ENCODE assay signal across 31 cellular contexts in the genomic region with DNA sequence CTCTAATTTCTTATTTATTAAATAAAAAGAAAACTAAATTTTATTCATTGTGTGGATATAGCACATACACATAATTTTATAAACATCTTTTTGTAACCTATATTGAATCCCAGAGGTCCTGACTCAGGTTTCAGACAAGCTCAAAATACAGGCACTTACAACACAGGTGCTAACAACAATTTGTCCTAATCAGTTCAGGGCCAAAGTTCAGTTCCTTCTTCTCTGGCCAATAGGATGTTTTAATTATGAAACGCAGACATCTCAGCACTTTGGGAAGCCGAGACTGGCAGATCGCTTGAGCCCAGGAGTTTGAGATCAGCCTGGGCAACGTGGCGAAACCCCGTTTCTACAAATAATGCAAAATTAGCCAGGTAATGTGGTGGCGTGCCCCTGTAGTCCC.
"Had no signal": no experiment of that assay in that cellular context is flagged by ENCODE, and none has a peak within 500 bp of the region (broad histone marks: within the 10 kb centered on the region; RNA-seq: fewer than 3 reads in every experiment).

No MANE protein-coding gene starts in this region.

- ATAC-seq: activated CD8-positive, alpha-beta memory T cell treated with anti-CD3 and anti-CD28 coated beads, Interleukin-2, amount 10 ng/mL, durations not matched to agents 7 days and 5 days; activated naive CD4-positive, alpha-beta T cell treated with anti-CD3 and anti-CD28 coated beads, Interleukin-2, amount 50 U/mL, for 72 hours; activated naive CD8-positive, alpha-beta T cell treated with anti-CD3 and anti-CD28 coated beads, Interleukin-2, amount 50 U/mL, for 24 hours; body of pancreas; Right ventricle myocardium inferior; T-cell had no signal

- H3K36me3 Mint-ChIP-seq: activated naive CD4-positive, alpha-beta T cell treated with anti-CD3 and anti-CD28 coated beads, Interleukin-2, amount 50 U/mL, for 72 hours had no signal

- H3K27ac Mint-ChIP-seq: activated B cell treated with CpG ODN at 0.5 μM for 24 hours; activated CD4-positive, alpha-beta T cell treated with anti-CD3 and anti-CD28 coated beads, Interleukin-2, amount 10 ng/mL, durations not matched to agents 24 days and 14 days; activated CD8-positive, alpha-beta memory T cell treated with anti-CD3 and anti-CD28 coated beads, Interleukin-2, amount 10 ng/mL, durations not matched to agents 7 days and 5 days; activated naive CD4-positive, alpha-beta T cell treated with anti-CD3 and anti-CD28 coated beads, Interleukin-2, amount 50 U/mL, for 72 hours; activated naive CD8-positive, alpha-beta T cell treated with anti-CD3 and anti-CD28 coated beads, Interleukin-2, amount 50 U/mL, for 24 hours; activated T-cell treated with anti-CD3 and anti-CD28 coated beads, Interleukin-2, amount 50 U/mL, for 24 hours; activated T-helper 1 cell treated with anti-CD3 and anti-CD28 coated beads, Interleukin-12 subunit alpha, Interleukin-12 subunit beta, Interleukin-2, Interleukin-4 antibody, amounts not matched to agents 30 ng/mL and 10 ng/mL and 1 ng/mL, durations not matched to agents 14 hours and 24 hours and 36 hours; T-cell had no signal

- DNase-seq: activated B cell treated with CpG ODN at 0.5 μM for 24 hours; activated CD4-positive, alpha-beta T cell treated with anti-CD3 and anti-CD28 coated beads for 1 hour; activated CD4-positive, alpha-beta T cell treated with anti-CD3 and anti-CD28 coated beads, Interleukin-2, amount 10 ng/mL, durations not matched to agents 24 days and 14 days; activated CD4-positive, alpha-beta T cell treated with anti-CD3 and anti-CD28 coated beads, Interleukin-2, amount 50 U/mL, for 48 hours; activated CD8-positive, alpha-beta memory T cell treated with anti-CD3 and anti-CD28 coated beads, Interleukin-2, amount 10 ng/mL, durations not matched to agents 7 days and 5 days; activated effector memory CD4-positive, alpha-beta T cell treated with Interleukin-2 at 50 U/mL for 16 hours; activated naive CD4-positive, alpha-beta T cell; activated naive CD8-positive, alpha-beta T cell treated with anti-CD3 and anti-CD28 coated beads, Interleukin-2, amount 50 U/mL, for 24 hours; activated T-cell treated with anti-CD3 and anti-CD28 coated beads, Interleukin-2, amount 50 U/mL, for 24 hours; amniotic stem cell; body of pancreas; central memory CD4-positive, alpha-beta T cell; MG63; MV-4-11; NCI-H1417 treated with DMSO at 0.1 percent for 48 hours; NCI-H1694; NCI-H2029; NCI-H2107; NCI-H2171 treated with DMSO at 0.1 percent for 48 hours; NCI-H226; NCI-H510A; T-cell; T-helper 2 cell; T1000 had no signal

- H3K4me3 Mint-ChIP-seq: activated B cell treated with CpG ODN at 0.5 μM for 24 hours; activated CD4-positive, alpha-beta T cell treated with anti-CD3 and anti-CD28 coated beads, Interleukin-2, amount 10 ng/mL, durations not matched to agents 24 days and 14 days; activated CD8-positive, alpha-beta memory T cell treated with anti-CD3 and anti-CD28 coated beads, Interleukin-2, amount 10 ng/mL, durations not matched to agents 7 days and 5 days; activated naive CD8-positive, alpha-beta T cell treated with anti-CD3 and anti-CD28 coated beads, Interleukin-2, amount 50 U/mL, for 24 hours; activated T-cell treated with anti-CD3 and anti-CD28 coated beads, Interleukin-2, amount 50 U/mL, for 24 hours; activated T-helper 1 cell treated with anti-CD3 and anti-CD28 coated beads, Interleukin-12 subunit alpha, Interleukin-12 subunit beta, Interleukin-2, Interleukin-4 antibody, amounts not matched to agents 30 ng/mL and 10 ng/mL and 1 ng/mL, durations not matched to agents 14 hours and 24 hours and 36 hours; T-cell had no signal

- H3K9me3 Mint-ChIP-seq: activated B cell treated with CpG ODN at 0.5 μM for 24 hours; activated CD4-positive, alpha-beta T cell treated with anti-CD3 and anti-CD28 coated beads, Interleukin-2, amount 10 ng/mL, durations not matched to agents 24 days and 14 days; activated naive CD4-positive, alpha-beta T cell treated with anti-CD3 and anti-CD28 coated beads, Interleukin-2, amount 50 U/mL, for 72 hours; activated naive CD8-positive, alpha-beta T cell treated with anti-CD3 and anti-CD28 coated beads, Interleukin-2, amount 50 U/mL, for 24 hours; activated T-cell treated with anti-CD3 and anti-CD28 coated beads, Interleukin-2, amount 50 U/mL, for 24 hours; activated T-helper 1 cell treated with anti-CD3 and anti-CD28 coated beads, Interleukin-12 subunit alpha, Interleukin-12 subunit beta, Interleukin-2, Interleukin-4 antibody, amounts not matched to agents 30 ng/mL and 10 ng/mL and 1 ng/mL, durations not matched to agents 14 hours and 24 hours and 36 hours; T-cell had no signal

- H3K4me3 ChIP-seq: ascending aorta, body of pancreas, MG63 had no signal

- H3K36me3 ChIP-seq: ascending aorta, MG63 had no signal

- H3K27me3 Mint-ChIP-seq: activated B cell treated with CpG ODN at 0.5 μM for 24 hours; activated CD4-positive, alpha-beta T cell treated with anti-CD3 and anti-CD28 coated beads, Interleukin-2, amount 10 ng/mL, durations not matched to agents 24 days and 14 days; activated CD8-positive, alpha-beta memory T cell treated with anti-CD3 and anti-CD28 coated beads, Interleukin-2, amount 10 ng/mL, durations not matched to agents 7 days and 5 days; activated naive CD8-positive, alpha-beta T cell treated with anti-CD3 and anti-CD28 coated beads, Interleukin-2, amount 50 U/mL, for 24 hours; activated T-cell treated with anti-CD3 and anti-CD28 coated beads, Interleukin-2, amount 50 U/mL, for 24 hours; T-cell had no signal

- H3K27ac ChIP-seq: ascending aorta, body of pancreas, SK-N-MC had no signal

- FAIRE-seq: bronchial epithelial cell, TTC549 had no signal

- H3K27me3 ChIP-seq: ascending aorta, body of pancreas, MG63 had no signal

- H3K9me3 ChIP-seq: ascending aorta, body of pancreas had no signal
